24 cellular contexts compared by ENCODE assay signal in genomic region chr2:219410390-219410789, GRCh38. TPM values are rescaled to one million over a fixed set of nuclear protein-coding genes. Genes with fewer than 3 reads are reported as not detected.
"Had no signal": no experiment of that assay in that cellular context is flagged by ENCODE, and none has a peak within 500 bp of the region (broad histone marks: within the 10 kb centered on the region; RNA-seq: fewer than 3 reads in every experiment).

No MANE protein-coding gene starts in this region.

- H3K27ac Mint-ChIP-seq: activated CD4-positive, alpha-beta memory T cell treated with anti-CD3 and anti-CD28 coated beads, Interleukin-2, amount 10 ng/mL, durations not matched to agents 7 days and 5 days; activated CD4-positive, alpha-beta T cell treated with anti-CD3 and anti-CD28 coated beads, Interleukin-2, amount 10 ng/mL, durations not matched to agents 24 days and 14 days; activated T-cell treated with anti-CD3 and anti-CD28 coated beads, Interleukin-2, amount 50 U/mL, for 24 hours; memory B cell; natural killer cell; type B pancreatic cell had no signal

- H3K36me3 Mint-ChIP-seq: memory B cell, natural killer cell, type B pancreatic cell had no signal

- H3K9me3 Mint-ChIP-seq: activated CD4-positive, alpha-beta T cell treated with anti-CD3 and anti-CD28 coated beads, Interleukin-2, amount 10 ng/mL, durations not matched to agents 24 days and 14 days; activated naive CD4-positive, alpha-beta T cell treated with anti-CD3 and anti-CD28 coated beads, Interleukin-2, amount 50 U/mL, for 72 hours; memory B cell; natural killer cell; type B pancreatic cell had no signal

- H3K4me3 ChIP-seq: spleen, testis, vagina had no signal

- H3K27ac ChIP-seq: epithelial cell of prostate, spleen had no signal

- H3K36me3 ChIP-seq: spleen, vagina had no signal

- H3K27me3 ChIP-seq: testis, vagina had no signal

- DNase-seq: activated CD4-positive, alpha-beta memory T cell treated with anti-CD3 and anti-CD28 coated beads, Interleukin-2, amount 10 ng/mL, durations not matched to agents 7 days and 5 days; activated CD4-positive, alpha-beta T cell treated with anti-CD3 and anti-CD28 coated beads, Interleukin-2, amount 10 ng/mL, durations not matched to agents 24 days and 14 days; activated CD4-positive, CD25-positive, alpha-beta regulatory T cell treated with anti-CD3 and anti-CD28 coated beads, Interleukin-2, amount 50 U/mL, for 72 hours; activated CD8-positive, alpha-beta memory T cell treated with anti-CD3 and anti-CD28 coated beads, Interleukin-2, amount 50 U/mL, for 48 hours; activated T-cell treated with anti-CD3 and anti-CD28 coated beads, Interleukin-2, amount 50 U/mL, for 24 hours; dermis blood vessel endothelial cell; effector CD4-positive, alpha-beta T cell; head of caudate nucleus; hippocampal formation; left cardiac atrium; midbrain; natural killer cell; posterior cingulate gyrus; spleen; stimulated activated naive CD4-positive, alpha-beta T cell; T-helper 2 cell; testis had no signal

- H3K9me3 ChIP-seq: testis, vagina had no signal

- H3K4me1 ChIP-seq: spleen, vagina had no signal

- H3K4me1 Mint-ChIP-seq: activated CD4-positive, alpha-beta memory T cell treated with anti-CD3 and anti-CD28 coated beads, Interleukin-2, amount 10 ng/mL, durations not matched to agents 7 days and 5 days; activated CD4-positive, alpha-beta T cell treated with anti-CD3 and anti-CD28 coated beads, Interleukin-2, amount 10 ng/mL, durations not matched to agents 24 days and 14 days; memory B cell; natural killer cell had no signal

- ATAC-seq: activated naive CD4-positive, alpha-beta T cell treated with anti-CD3 and anti-CD28 coated beads, Interleukin-2, amount 50 U/mL, for 72 hours; left cardiac atrium; natural killer cell had no signal

- H3K4me3 Mint-ChIP-seq: activated CD4-positive, alpha-beta memory T cell treated with anti-CD3 and anti-CD28 coated beads, Interleukin-2, amount 10 ng/mL, durations not matched to agents 7 days and 5 days; activated CD4-positive, alpha-beta T cell treated with anti-CD3 and anti-CD28 coated beads, Interleukin-2, amount 10 ng/mL, durations not matched to agents 24 days and 14 days; activated T-cell treated with anti-CD3 and anti-CD28 coated beads, Interleukin-2, amount 50 U/mL, for 24 hours; memory B cell; natural killer cell; type B pancreatic cell had no signal

RNA-seq across cellular contexts. Expression of gene DES, which starts 7.8 kb away (rescaled TPM):
- total RNA-seq: activated CD4-positive, alpha-beta memory T cell treated with anti-CD3 and anti-CD28 coated beads, Interleukin-2, amount 10 ng/mL, durations not matched to agents 7 days and 5 days; activated CD4-positive, alpha-beta T cell treated with anti-CD3 and anti-CD28 coated beads, Interleukin-2, amount 10 ng/mL, durations not matched to agents 24 days and 14 days; activated naive CD4-positive, alpha-beta T cell treated with anti-CD3 and anti-CD28 coated beads, Interleukin-2, amount 50 U/mL, for 72 hours; bronchial epithelial cell; dermis blood vessel endothelial cell; natural killer cell had no signal
- polyA plus RNA-seq: keratinocyte had no signal
